1 cellular context compared by ENCODE assay signal in genomic region chr15:70121656-70122297, GRCh38.
A peak's percentile ranks its signal among the peaks of the same experiment; 100 is the strongest.
TF ChIP-seq lines count a peak whose summit lies in the region.

No MANE protein-coding gene starts in this region.

TF ChIP-seq in HEK293, 187 proteins besides CTCF, POLR2A, EP300 and RAD21 (continued from another document):
- TF ChIP-seq TSHZ1 (tag by site-specific recombination; IDR thresholded peaks at IDR 0.05; ENCODE audit: borderline replicate concordance) (no peak), ZNF266 (tag by site-specific recombination; IDR thresholded peaks at IDR 0.05; ENCODE audit: low read depth) (no peak), FEZF1 (tag by site-specific recombination; IDR thresholded peaks at IDR 0.05) (0 out of 2 replicates have a peak, but pooled peaks have one; percentile 14), REST (tag by site-specific recombination; IDR thresholded peaks at IDR 0.05) (no peak)
